Comparison of ENCODE assay signal across 10 cellular contexts in genomic region chr2:47068966-47069627, GRCh38.
DNase-seq lines count a peak whose midpoint lies in the region; ATAC-seq and TF ChIP-seq lines count a peak whose summit lies in the region.
"Had no signal": no experiment of that assay in that cellular context is flagged by ENCODE, and none has a peak within 500 bp of the region (broad histone marks: within the 10 kb centered on the region; RNA-seq: fewer than 3 reads in every experiment).

No MANE protein-coding gene starts in this region.

- H3K36me3 ChIP-seq in mammary epithelial cell (ENCODE audit: insufficient read depth, low read length) (no peaks in the 10 kb centered on the region), lung (ENCODE audit: control insufficient read depth in 2 of 2, insufficient read depth in 2 of 2, low read length in 2 of 2) (peaks cover 0 to 8% of the 10 kb centered on the region in 2 donors), stomach smooth muscle (ENCODE audit: control insufficient read depth in 2 of 2, insufficient read depth in 2 of 2, low read length in 2 of 2) (peaks cover 0 to 7% of the 10 kb centered on the region in 2 donors)

- H4K20me1 ChIP-seq in mammary epithelial cell (ENCODE audit: insufficient read depth, low read length) = no peaks in the 10 kb centered on the region

- H3K4me1 ChIP-seq in mammary epithelial cell (ENCODE audit: insufficient read depth, low read length) (peaks cover 50% of the 10 kb centered on the region), lung (ENCODE audit: control insufficient read depth in 2 of 2, insufficient read depth in 2 of 2, low read length in 2 of 2) (peaks cover 21 to 62% of the 10 kb centered on the region in 2 donors), stomach smooth muscle (ENCODE audit: control insufficient read depth, insufficient read depth, low read length) (peaks cover 79% of the 10 kb centered on the region)

- peaks cover 35% of the 10 kb centered on the region for H3K36me3 Mint-ChIP-seq in HFFc6 (ENCODE audit: low read depth)
- peaks cover 8% of the 10 kb centered on the region for H3K36me3 Mint-ChIP-seq in activated naive CD4-positive, alpha-beta T cell treated with anti-CD3 and anti-CD28 coated beads for 36 hours (ENCODE audit: low read depth)

- no peak overlapping the region for H2AFZ ChIP-seq in mammary epithelial cell (ENCODE audit: low read depth, low read length)

- no peaks in the 10 kb centered on the region for H3K9me3 Mint-ChIP-seq in HFFc6
- H3K9me3 Mint-ChIP-seq in activated naive CD4-positive, alpha-beta T cell treated with anti-CD3 and anti-CD28 coated beads for 36 hours = no peaks in the 10 kb centered on the region

- DNase-seq in HFFc6 = no peak
- no peak for DNase-seq in mammary epithelial cell
- no peak for DNase-seq in lung (ENCODE audit: low spot score)
- no peak for DNase-seq in activated naive CD4-positive, alpha-beta T cell treated with anti-CD3 and anti-CD28 coated beads for 36 hours
- DNase-seq in medulla oblongata (ENCODE audit: extremely low spot score) = no peak
- no peak for DNase-seq in HuH-7.5 (ENCODE audit: low spot score)
- DNase-seq: stimulated activated CD4-positive, alpha-beta T cell treated with anti-CD3 and anti-CD28 coated beads, Interleukin-2, amount 100 ng/mL, for 48 hours; T-helper 9 cell had no signal

- H3K4me3 Mint-ChIP-seq in HFFc6 = peak overlapping the region; percentile 24; the same call in 1 of the 2 replicates
- no peak overlapping the region for H3K4me3 Mint-ChIP-seq in activated naive CD4-positive, alpha-beta T cell treated with anti-CD3 and anti-CD28 coated beads for 36 hours

- 64% methylated on average over 3 of the region's 6 CpGs for WGBS in mammary epithelial cell (ENCODE audit: low coverage, missing lambda C conversion rate)
- 58 to 75% methylated on average over 6 of the region's 6 CpGs for WGBS in lung, 2 donors

- no peak overlapping the region for H3K9ac ChIP-seq in mammary epithelial cell (ENCODE audit: insufficient read depth, low read length)
- H3K9ac ChIP-seq in stomach smooth muscle (ENCODE audit: low read length in 2 of 2) = peak overlapping the region; percentile 33 to 42

- intact Hi-C loops in mammary epithelial cell (cut with micrococcal nuclease) = no loop called here
- intact Hi-C loops in activated naive CD4-positive, alpha-beta T cell treated with anti-CD3 and anti-CD28 coated beads for 36 hours (cut with micrococcal nuclease) = no loop called here

- ATAC-seq in lung (ENCODE audit: insufficient read depth, low FRiP score) (no peak), GM18517 (IDR thresholded peaks at IDR 0.05; ENCODE audit: unreplicated experiment) (no peak)

- no peaks in the 10 kb centered on the region for H3K9me3 ChIP-seq in mammary epithelial cell (replicated peaks; ENCODE audit: insufficient read depth, low read length)
- no peaks in the 10 kb centered on the region for H3K9me3 ChIP-seq in lung (ENCODE audit: control insufficient read depth in 2 of 2, insufficient read depth in 1 of 2, low read length in 1 of 2)
- no peaks in the 10 kb centered on the region for H3K9me3 ChIP-seq in stomach smooth muscle (ENCODE audit: control insufficient read depth in 2 of 2, low read length in 2 of 2)

- peak overlapping the region; percentile 6 for H3K4me2 ChIP-seq in mammary epithelial cell (ENCODE audit: insufficient read depth, low read depth, low read length)

- no peaks in the 10 kb centered on the region for H3K79me2 ChIP-seq in mammary epithelial cell (ENCODE audit: insufficient read depth, low read length)

- no TSS peak for BruUV-seq in mammary epithelial cell (replicated peaks; lab: Mats Ljungman, UMichigan)

- H3K27ac ChIP-seq in mammary epithelial cell (ENCODE audit: insufficient read depth, low read depth, low read length) (peak overlapping the region; percentile 58), lung (ENCODE audit: low read depth in 1 of 2, low read length in 1 of 2) (peak overlapping the region; percentile 71 to 88), stomach smooth muscle (ENCODE audit: low read length) (peak overlapping the region; percentile 81)

- in situ Hi-C loops in mammary epithelial cell (cut with MboI; ENCODE audit: low sequenced_read_pairs in 2 of 2) = no loop called here

- no peak overlapping the region for H3K4me3 ChIP-seq in mammary epithelial cell (replicated peaks in 1 of 3; ENCODE audit: insufficient read depth in 1 of 3, low read depth in 2 of 3, low read length in 3 of 3)
- H3K4me3 ChIP-seq in lung = no peak overlapping the region
- peak overlapping the region in 1 of 2 donors; percentile 22 for H3K4me3 ChIP-seq in stomach smooth muscle (ENCODE audit: low read length in 2 of 2)

- peaks cover 4% of the 10 kb centered on the region for H3K27me3 Mint-ChIP-seq in HFFc6 (ENCODE audit: insufficient read depth)
- no peaks in the 10 kb centered on the region for H3K27me3 Mint-ChIP-seq in activated naive CD4-positive, alpha-beta T cell treated with anti-CD3 and anti-CD28 coated beads for 36 hours (ENCODE audit: low read depth)

- H3K27me3 ChIP-seq in mammary epithelial cell (ENCODE audit: insufficient read depth, low read length) = no peaks in the 10 kb centered on the region
- no peaks in the 10 kb centered on the region for H3K27me3 ChIP-seq in lung (ENCODE audit: control insufficient read depth, insufficient read depth)
- H3K27me3 ChIP-seq in stomach smooth muscle (ENCODE audit: control insufficient read depth in 1 of 2, insufficient read depth in 2 of 2, low read length in 2 of 2) = no peaks in the 10 kb centered on the region

- H3K27ac Mint-ChIP-seq in HFFc6 = peak overlapping the region; percentile 99
- H3K27ac Mint-ChIP-seq in activated naive CD4-positive, alpha-beta T cell treated with anti-CD3 and anti-CD28 coated beads for 36 hours = no peak overlapping the region

- CTCF ChIA-PET in mammary epithelial cell (lab: Charles Lee; ENCODE audit: low non-redundant PET) = interaction anchor here (0.6 kb wide), 1 partner anchor 170 kb away, joined by 3 read pairs; no protein-coding TSS in a partner anchor
- CTCF ChIA-PET in activated naive CD4-positive, alpha-beta T cell treated with anti-CD3 and anti-CD28 coated beads for 36 hours (lab: Charles Lee) = no interaction called here

- TF ChIP-seq CTCF in HFFc6 (IDR thresholded peaks at IDR 0.05) = no peak
- no peak for TF ChIP-seq CTCF in mammary epithelial cell (conservative IDR thresholded peaks at IDR 0.05 in 1 of 2, IDR thresholded peaks at IDR 0.05 in 1 of 2; ENCODE audit: extremely low read depth in 1 of 2, insufficient read depth in 1 of 2, low read depth in 1 of 2, low read length in 2 of 2)
- TF ChIP-seq CTCF in lung (IDR thresholded peaks at IDR 0.05; ENCODE audit: control extremely low read depth, extremely low read depth) = no peak

- dilution Hi-C loops in mammary epithelial cell (cut with HindIII; ENCODE audit: low sequenced_read_pairs) = no loop called here

- peaks cover 91% of the 10 kb centered on the region for H3K4me1 Mint-ChIP-seq in HFFc6 (ENCODE audit: low read depth)
- H3K4me1 Mint-ChIP-seq in activated naive CD4-positive, alpha-beta T cell treated with anti-CD3 and anti-CD28 coated beads for 36 hours (ENCODE audit: low read depth) = peaks cover 32% of the 10 kb centered on the region
